ENCODE assay signal across 10 cellular contexts in the genomic region with DNA sequence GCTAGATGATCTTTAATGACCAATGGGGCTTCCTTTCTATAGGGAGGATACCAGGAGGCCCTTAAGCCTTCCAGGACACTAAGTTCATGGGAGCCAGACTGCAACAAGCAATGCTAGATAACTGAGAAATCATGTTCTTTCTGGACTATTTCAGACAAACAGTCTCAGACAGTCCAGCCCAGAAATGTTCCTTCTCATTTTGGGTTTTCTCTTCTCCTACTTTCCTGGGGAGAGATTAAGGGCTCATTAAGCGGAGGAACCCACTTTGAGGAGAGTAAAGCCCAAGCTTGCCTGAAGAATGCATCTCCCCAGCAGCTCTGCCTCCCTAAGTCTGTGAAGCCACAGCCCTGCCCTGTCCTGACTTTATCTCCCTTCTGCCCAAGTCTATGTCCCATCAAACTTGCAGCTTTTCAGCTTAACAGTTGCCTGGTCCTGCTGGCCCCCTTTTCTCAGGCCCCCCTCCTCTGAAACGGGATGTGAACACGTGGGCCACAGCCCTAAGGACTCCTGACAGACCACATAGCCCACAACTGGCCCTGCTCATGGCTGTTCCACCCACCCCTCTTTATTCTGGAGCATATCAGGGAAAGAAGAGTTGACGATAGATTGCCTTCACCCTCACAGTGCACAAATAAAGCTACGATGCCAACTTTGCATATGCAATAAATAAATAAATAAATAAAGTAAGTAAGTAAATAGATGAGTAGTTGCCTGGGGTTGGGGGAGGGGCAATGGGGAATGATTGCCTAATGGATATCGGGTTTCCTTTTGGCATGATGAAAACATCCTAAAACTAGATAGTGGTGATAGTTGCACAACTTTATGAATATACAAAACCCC.
DNase-seq lines count a peak whose midpoint lies in the region; ATAC-seq and TF ChIP-seq lines count a peak whose summit lies in the region.
"Had no signal": no experiment of that assay in that cellular context is flagged by ENCODE, and none has a peak within 500 bp of the region (broad histone marks: within the 10 kb centered on the region; RNA-seq: fewer than 3 reads in every experiment).

No MANE protein-coding gene starts in this region.

- H3K4me3 ChIP-seq in esophagus muscularis mucosa (no peak overlapping the region), ovary (no peak overlapping the region)

- peak overlapping the region; percentile 64 to 73 (median 70) for H3K27ac ChIP-seq in esophagus muscularis mucosa (replicated peaks in 1 of 4)
- H3K27ac ChIP-seq in ovary, result peak overlapping the region in 1 of 2 donors; percentile 76

- H3K36me3 ChIP-seq in esophagus muscularis mucosa (no peaks in the 10 kb centered on the region), ovary (no peaks in the 10 kb centered on the region)

- no peaks in the 10 kb centered on the region for H3K27me3 ChIP-seq in esophagus muscularis mucosa
- no peaks in the 10 kb centered on the region for H3K27me3 ChIP-seq in ovary

- DNase-seq in AML-193 (lab: John Stamatoyannopoulos, UW), result peak; percentile 26 to 30
- DNase-seq in NCI-H526 treated with DMSO at 0.1 percent for 48 hours (lab: John Stamatoyannopoulos, UW), result peak; percentile 8
- peak; percentile 91 for DNase-seq in esophagus muscularis mucosa (ENCODE audit: extremely low spot score)
- peak; percentile 53 to 92 (median 68) for DNase-seq in ovary
- DNase-seq in stimulated activated naive CD4-positive, alpha-beta T cell treated with Interleukin-2 at 50 U/mL for 16 hours (lab: John Stamatoyannopoulos, UW), result no peak
- DNase-seq in LoVo (ENCODE audit: low spot score), result no peak
- DNase-seq in NCI-H128 (lab: John Stamatoyannopoulos, UW; ENCODE audit: unreplicated experiment), result no peak
- DNase-seq: DND-41, endodermal cell had no signal

- no peak for ATAC-seq in HG02852 (IDR thresholded peaks at IDR 0.05; ENCODE audit: unreplicated experiment)

- TF ChIP-seq CTCF in esophagus muscularis mucosa (IDR thresholded peaks at IDR 0.05) (no peak), ovary (IDR thresholded peaks at IDR 0.05) (no peak)

- WGBS in esophagus muscularis mucosa, result 68% methylated on average over 6 of the region's 6 CpGs
- 30 to 41% (median 37%) methylated on average over 6 of the region's 6 CpGs for WGBS in ovary, 3 donors

- intact Hi-C loops in esophagus muscularis mucosa (cut with DNase I), result no loop called here
- intact Hi-C loops in ovary (cut with DNase I), result no loop called here

- TF ChIP-seq POLR2A in esophagus muscularis mucosa (IDR thresholded peaks at IDR 0.05; ENCODE audit: low read depth) (no peak), ovary (IDR thresholded peaks at IDR 0.05) (no peak)

- TF ChIP-seq EP300 in esophagus muscularis mucosa (IDR thresholded peaks at IDR 0.05), result no peak
- TF ChIP-seq EP300 in ovary (IDR thresholded peaks at IDR 0.05), result no peak

- H3K4me1 ChIP-seq in esophagus muscularis mucosa (peaks cover 10 to 45% (median 42%) of the 10 kb centered on the region in 4 donors), ovary (ENCODE audit: insufficient read depth) (peaks cover 13% of the 10 kb centered on the region)

- H3K9me3 ChIP-seq in esophagus muscularis mucosa (no peaks in the 10 kb centered on the region), ovary (no peaks in the 10 kb centered on the region)

Comparison
In these comparisons a context has a peak if more than half of its experiments do, and no peak if none do; other contexts are left out.
1. DNase-seq: peak in AML-193 (2 of 2), NCI-H526 treated with DMSO at 0.1 percent for 48 hours (single experiment), esophagus muscularis mucosa (single experiment) and ovary (5 of 5); none in stimulated activated naive CD4-positive, alpha-beta T cell treated with Interleukin-2 at 50 U/mL for 16 hours (single experiment), LoVo (single experiment) and NCI-H128 (single experiment).